Comparison of ENCODE assay signal across 1 cellular context in genomic region chr9:33159058-33159759, GRCh38.
TF ChIP-seq lines count a peak whose summit lies in the region.

No MANE protein-coding gene starts in this region.

TF ChIP-seq in HEK293, 187 proteins besides CTCF, POLR2A, EP300 and RAD21 (continued from another document):
- TF ChIP-seq INSM2 (tag by site-specific recombination; IDR thresholded peaks at IDR 0.05) (peak; percentile 28; the same call in 1 of the 2 replicates), ZNF704 (tag by site-specific recombination; IDR thresholded peaks at IDR 0.05) (no peak), ZBTB21 (tag by site-specific recombination; IDR thresholded peaks at IDR 0.05) (peak; percentile 77), SCRT1 (tag by site-specific recombination; IDR thresholded peaks at IDR 0.05; ENCODE audit: borderline replicate concordance) (no peak), ZNF776 (tag by site-specific recombination; IDR thresholded peaks at IDR 0.05; ENCODE audit: borderline replicate concordance) (no peak), ZNF26 (tag by site-specific recombination; IDR thresholded peaks at IDR 0.05) (no peak), ZBTB48 (tag by site-specific recombination; IDR thresholded peaks at IDR 0.05) (peak; percentile 63; the same call in 1 of the 2 replicates)
TF ChIP-seq in HEK293: peak in this region for 22.
